ENCODE assay signal across 10 cellular contexts in the genomic region with DNA sequence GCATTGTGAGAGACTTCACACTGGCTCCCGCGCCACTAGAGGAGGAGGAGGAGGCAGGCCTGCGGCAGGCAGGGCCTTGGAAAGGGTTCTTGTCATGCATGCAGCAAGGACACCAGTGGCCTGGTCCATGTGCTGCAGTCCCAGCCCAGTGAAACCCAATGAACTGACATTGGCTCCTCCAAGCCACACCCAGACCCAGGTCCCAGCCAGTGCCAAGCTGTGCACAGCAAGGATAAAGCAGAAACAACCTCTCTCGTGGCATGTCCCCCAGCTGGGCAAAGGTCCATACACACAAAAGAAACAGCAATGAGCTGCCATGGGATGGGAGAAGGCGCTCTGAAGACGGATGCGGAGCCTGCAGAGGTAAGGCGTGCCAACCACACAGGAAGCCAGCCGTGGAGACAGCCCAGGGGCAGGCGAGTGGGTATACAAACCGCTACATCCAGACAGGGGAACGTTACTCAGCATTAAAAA.
DNase-seq lines count a peak whose midpoint lies in the region; ATAC-seq, FAIRE-seq and TF ChIP-seq lines count a peak whose summit lies in the region.
"Had no signal": no experiment of that assay in that cellular context is flagged by ENCODE, and none has a peak within 500 bp of the region (broad histone marks: within the 10 kb centered on the region; RNA-seq: fewer than 3 reads in every experiment).

No MANE protein-coding gene starts in this region.

- peaks cover 62% of the 10 kb centered on the region for H3K36me3 Mint-ChIP-seq in activated naive CD4-positive, alpha-beta T cell treated with anti-CD3 and anti-CD28 coated beads for 36 hours (ENCODE audit: low read depth)

- peak overlapping the region; percentile 89 for H3K27ac Mint-ChIP-seq in activated naive CD4-positive, alpha-beta T cell treated with anti-CD3 and anti-CD28 coated beads for 36 hours

- FAIRE-seq in GM12891 (lab: Jason Lieb, UNC): peak; percentile 83

- H3K36me3 ChIP-seq in gastrocnemius medialis: no peaks in the 10 kb centered on the region

- no peaks in the 10 kb centered on the region for H3K9me3 ChIP-seq in gastrocnemius medialis

- H3K27me3 ChIP-seq in gastrocnemius medialis: no peaks in the 10 kb centered on the region

- intact Hi-C loops in activated naive CD4-positive, alpha-beta T cell treated with anti-CD3 and anti-CD28 coated beads for 36 hours (cut with micrococcal nuclease): no loop called here
- intact Hi-C loops in gastrocnemius medialis (cut with DNase I; ENCODE audit: low total_unique reads): no loop called here

- ATAC-seq in gastrocnemius medialis: no peak
- ATAC-seq: Panc1 had no signal

- no peak for TF ChIP-seq CTCF in gastrocnemius medialis (IDR thresholded peaks at IDR 0.05 in 4 of 5, conservative IDR thresholded peaks at IDR 0.05 in 1 of 5)

- DNase-seq in GM12891 (ENCODE audit: insufficient read length, low spot score) (no peak), T-helper 2 cell (peak; percentile 34 to 94 (median 68)), gastrocnemius medialis (no peak), cerebellar cortex (ENCODE audit: low spot score) (no peak), hepatic stellate cell (ENCODE audit: low spot score) (no peak), COR-L47 (lab: John Stamatoyannopoulos, UW) (no peak), NCI-H1092 treated with DMSO at 0.1 percent for 48 hours (lab: John Stamatoyannopoulos, UW) (no peak)
- DNase-seq in activated naive CD4-positive, alpha-beta T cell treated with anti-CD3 and anti-CD28 coated beads for 36 hours: peak; percentile 80
- DNase-seq: mammary epithelial cell had no signal

- CTCF ChIA-PET in activated naive CD4-positive, alpha-beta T cell treated with anti-CD3 and anti-CD28 coated beads for 36 hours (lab: Charles Lee): interaction anchor here (0.9 to 6.9 kb wide), 5 partner anchors 11 to 145 kb away, joined by 3 to 84 read pairs (median 3); no protein-coding TSS in a partner anchor

- H3K9me3 Mint-ChIP-seq in activated naive CD4-positive, alpha-beta T cell treated with anti-CD3 and anti-CD28 coated beads for 36 hours: peaks cover 16% of the 10 kb centered on the region

- H3K27ac ChIP-seq in gastrocnemius medialis: peak overlapping the region in 3 of 4 donors; percentile 16 to 68 (median 62)

- peaks cover 76% of the 10 kb centered on the region for H3K4me1 Mint-ChIP-seq in activated naive CD4-positive, alpha-beta T cell treated with anti-CD3 and anti-CD28 coated beads for 36 hours (ENCODE audit: low read depth)

- in situ Hi-C loops in gastrocnemius medialis (cut with MboI; ENCODE audit: low sequenced_read_pairs in 4 of 4): loop anchor here in 1 of 4 donors (25.0 kb wide), 1 partner anchor 129 kb away; no protein-coding TSS in a partner anchor

- H3K27me3 Mint-ChIP-seq in activated naive CD4-positive, alpha-beta T cell treated with anti-CD3 and anti-CD28 coated beads for 36 hours (ENCODE audit: low read depth): no peaks in the 10 kb centered on the region

- peak overlapping the region; percentile 15 for H3K4me3 Mint-ChIP-seq in activated naive CD4-positive, alpha-beta T cell treated with anti-CD3 and anti-CD28 coated beads for 36 hours

- no peak overlapping the region for H3K4me3 ChIP-seq in gastrocnemius medialis

- H3K4me1 ChIP-seq in gastrocnemius medialis: peaks cover 37 to 54% of the 10 kb centered on the region in 2 donors

- TF ChIP-seq POLR2A in GM12891 (IDR thresholded peaks at IDR 0.05; ENCODE audit: low read depth, low read length) (no peak), gastrocnemius medialis (IDR thresholded peaks at IDR 0.05) (no peak)

TF ChIP-seq in GM12891, 5 proteins besides CTCF, POLR2A, EP300 and RAD21:
- TF ChIP-seq SPI1 (IDR thresholded peaks at IDR 0.05; ENCODE audit: low read depth, low read length) (no peak), PAX5 (IDR thresholded peaks at IDR 0.05; ENCODE audit: insufficient read depth, low read length, severe bottlenecking) (no peak), POLR2AphosphoS5 (IDR thresholded peaks at IDR 0.05; ENCODE audit: low read depth, low read length) (no peak), TAF1 (IDR thresholded peaks at IDR 0.05; ENCODE audit: low read depth, low read length) (no peak), POU2F2 (IDR thresholded peaks at IDR 0.05; ENCODE audit: low read depth, low read length) (no peak)
TF ChIP-seq in GM12891: peak in this region for 0.

Comparison
In these comparisons a context has a peak if more than half of its experiments do, and no peak if none do; other contexts are left out.
1. DNase-seq: peak in T-helper 2 cell (5 of 5) and activated naive CD4-positive, alpha-beta T cell treated with anti-CD3 and anti-CD28 coated beads for 36 hours (single experiment); none in GM12891 (single experiment), gastrocnemius medialis (0 of 2), cerebellar cortex (single experiment), hepatic stellate cell (single experiment), COR-L47 (single experiment) and NCI-H1092 treated with DMSO at 0.1 percent for 48 hours (single experiment).